18 cellular contexts compared by ENCODE assay signal in genomic region chr2:80149991-80150390, GRCh38.
"Had no signal": no experiment of that assay in that cellular context is flagged by ENCODE, and none has a peak within 500 bp of the region (broad histone marks: within the 10 kb centered on the region; RNA-seq: fewer than 3 reads in every experiment).

No MANE protein-coding gene starts in this region.

- ATAC-seq: heart left ventricle; left colon; left ventricle myocardium superior; natural killer cell treated with Interleukin-12 subunit alpha and Interleukin-12 subunit beta and Interleukin-15 and Interleukin-18, amount 100 ng/mL, for 72 hours; pancreas; right cardiac atrium had no signal

- H3K27ac ChIP-seq: dorsolateral prefrontal cortex, heart left ventricle, pancreas had no signal

- FAIRE-seq: frontal cortex, pancreas, small intestine, urothelium cell line had no signal

- H3K27me3 ChIP-seq: dorsolateral prefrontal cortex, heart left ventricle, pancreas had no signal

- H3K9me3 ChIP-seq: heart left ventricle, pancreas had no signal

- DNase-seq: dorsolateral prefrontal cortex; effector CD8-positive, alpha-beta T cell; heart left ventricle; hippocampal formation; left colon; left ventricle myocardium superior; mesenchymal stem cell; midbrain; occipital lobe; pancreas; right cardiac atrium; small intestine; stimulated activated CD4-positive, alpha-beta T cell treated with anti-CD3 and anti-CD28 coated beads, Interleukin-2, amount 100 ng/mL, for 48 hours; stimulated activated naive CD4-positive, alpha-beta T cell treated with Interleukin-2 at 50 U/mL for 16 hours had no signal

- H3K4me1 ChIP-seq: heart left ventricle, pancreas had no signal

- H3K36me3 ChIP-seq: heart left ventricle, pancreas had no signal

- H3K4me3 ChIP-seq: dorsolateral prefrontal cortex, heart left ventricle, lung, pancreas had no signal
